ENCODE assay signal across 15 cellular contexts in genomic region chr14:93717222-93717967, GRCh38.
A peak's percentile ranks its signal among the peaks of the same experiment; 100 is the strongest.
DNase-seq lines count a peak whose midpoint lies in the region; ATAC-seq and TF ChIP-seq lines count a peak whose summit lies in the region.
"Had no signal": no experiment of that assay in that cellular context is flagged by ENCODE, and none has a peak within 500 bp of the region (broad histone marks: within the 10 kb centered on the region; RNA-seq: fewer than 3 reads in every experiment).

No MANE protein-coding gene starts in this region.

- H3K4me1 ChIP-seq in esophagus muscularis mucosa = no peaks in the 10 kb centered on the region
- no peaks in the 10 kb centered on the region for H3K4me1 ChIP-seq in spleen
- no peaks in the 10 kb centered on the region for H3K4me1 ChIP-seq in BE2C

- DNase-seq in D341Med (ENCODE audit: low spot score) (peak; percentile 25), esophagus muscularis mucosa (ENCODE audit: extremely low spot score) (peak; percentile 91), spleen (peak; percentile 41), BE2C (no peak)
- DNase-seq in activated naive CD4-positive, alpha-beta T cell treated with Interleukin-2 at 50 U/mL for 16 hours = no peak
- DNase-seq: DMS79 treated with DMSO at 0.1 percent for 48 hours, HCEC 1CT, NCI-H187, NCI-H345, NCI-H526 treated with DMSO at 0.1 percent for 48 hours, SHP77 had no signal

- no peak for TF ChIP-seq EP300 in esophagus muscularis mucosa (IDR thresholded peaks at IDR 0.05)

- no peak for TF ChIP-seq POLR2A in esophagus muscularis mucosa (IDR thresholded peaks at IDR 0.05; ENCODE audit: low read depth)
- no peak for TF ChIP-seq POLR2A in spleen (IDR thresholded peaks at IDR 0.05)

- H3K36me3 ChIP-seq in esophagus muscularis mucosa = peaks cover 0 to 25% (median 9%) of the 10 kb centered on the region in 4 donors
- H3K36me3 ChIP-seq in spleen = no peaks in the 10 kb centered on the region
- peaks cover 3% of the 10 kb centered on the region; the same call in 1 of the 2 replicates for H3K36me3 ChIP-seq in BE2C

- H3K4me3 ChIP-seq in esophagus muscularis mucosa (no peak overlapping the region), spleen (no peak overlapping the region), BE2C (ENCODE audit: low read depth, low read length) (no peak overlapping the region)
- H3K4me3 ChIP-seq: K562 had no signal

- H3K27me3 ChIP-seq in esophagus muscularis mucosa (peaks cover 0 to 23% (median 0%) of the 10 kb centered on the region in 4 donors), spleen (replicated peaks in 1 of 7) (peaks cover 0 to 23% (median 0%) of the 10 kb centered on the region in 7 donors), BE2C (no peaks in the 10 kb centered on the region)

- ATAC-seq in GM18517 (IDR thresholded peaks at IDR 0.05; ENCODE audit: unreplicated experiment) = no peak
- ATAC-seq: CD8-positive, alpha-beta T cell; K562 had no signal

- H3K9me3 ChIP-seq in esophagus muscularis mucosa (no peaks in the 10 kb centered on the region), spleen (no peaks in the 10 kb centered on the region), BE2C (no peaks in the 10 kb centered on the region)

- intact Hi-C loops in esophagus muscularis mucosa (cut with DNase I) = no loop called here
- intact Hi-C loops in spleen (cut with DNase I; ENCODE audit: low total_unique reads) = no loop called here

- H3K27ac ChIP-seq in angular gyrus (ENCODE audit: low read depth, low read length) (peak overlapping the region; percentile 58), esophagus muscularis mucosa (replicated peaks in 1 of 4) (no peak overlapping the region), spleen (no peak overlapping the region)

- no peak for TF ChIP-seq CTCF in esophagus muscularis mucosa (IDR thresholded peaks at IDR 0.05)
- no peak for TF ChIP-seq CTCF in spleen (IDR thresholded peaks at IDR 0.05 in 8 of 11, conservative IDR thresholded peaks at IDR 0.05 in 3 of 11)
- no peak for TF ChIP-seq CTCF in BE2C (IDR thresholded peaks at IDR 0.05; ENCODE audit: low read depth, low read length)

- WGBS in esophagus muscularis mucosa = 93% methylated on average over 9 of the region's 11 CpGs
- 79 to 89% (median 80%) methylated on average over 7 to 11 of the region's 11 CpGs for WGBS in spleen, 5 donors

Comparison
In these comparisons a context has a peak if more than half of its experiments do, and no peak if none do; other contexts are left out.
1. DNase-seq: peak in D341Med (single experiment), esophagus muscularis mucosa (single experiment) and spleen (single experiment); none in activated naive CD4-positive, alpha-beta T cell treated with Interleukin-2 at 50 U/mL for 16 hours (single experiment) and BE2C (single experiment).